In genomic region chr4:25441519-25442117, GRCh38 we compare ENCODE assay signal across 7 cellular contexts.
DNase-seq lines count a peak whose midpoint lies in the region; ATAC-seq and TF ChIP-seq lines count a peak whose summit lies in the region.

No MANE protein-coding gene starts in this region.

- H3K27me3 ChIP-seq in KMS-11 (ENCODE audit: insufficient read depth, low read depth) (no peaks in the 10 kb centered on the region), colonic mucosa (no peaks in the 10 kb centered on the region), right lobe of liver (no peaks in the 10 kb centered on the region)

- H4K20me1 ChIP-seq in KMS-11 (ENCODE audit: insufficient read depth), result no peaks in the 10 kb centered on the region
- no peaks in the 10 kb centered on the region for H4K20me1 ChIP-seq in OCI-LY7 (ENCODE audit: insufficient read depth, low read length)

- H3K9me3 ChIP-seq in OCI-LY7 (ENCODE audit: low read length) (no peaks in the 10 kb centered on the region), colonic mucosa (no peaks in the 10 kb centered on the region), right lobe of liver (no peaks in the 10 kb centered on the region)

- TF ChIP-seq CTCF in KMS-11 (conservative IDR thresholded peaks at IDR 0.05; ENCODE audit: low read depth, low read length) (peak; percentile 66), OCI-LY7 (conservative IDR thresholded peaks at IDR 0.05; ENCODE audit: low read length) (peak; percentile 82), colonic mucosa (IDR thresholded peaks at IDR 0.05) (peak; percentile 46), right lobe of liver (IDR thresholded peaks at IDR 0.05) (peak; percentile 49 to 72 (median 62))

- intact Hi-C loops in OCI-LY7 (cut with micrococcal nuclease; ENCODE audit: unreplicated experiment) (loop anchor here (2.0 to 10.0 kb wide), 3 partner anchors 243 to 493 kb away; no protein-coding TSS in a partner anchor), colonic mucosa (cut with DNase I) (no loop called here), right lobe of liver (cut with DNase I) (loop anchor here (10.0 kb wide), 1 partner anchor 323 kb away; no protein-coding TSS in a partner anchor)

- H3K27ac ChIP-seq in KMS-11 (no peak overlapping the region), OCI-LY7 (ENCODE audit: low read depth, low read length, poor library complexity, severe bottlenecking) (no peak overlapping the region), colonic mucosa (no peak overlapping the region), right lobe of liver (no peak overlapping the region)

- H3K27me3 Mint-ChIP-seq in effector memory CD8-positive, alpha-beta T cell, result no peaks in the 10 kb centered on the region

- peak; percentile 77 for DNase-seq in GM03348 (ENCODE audit: low spot score)
- DNase-seq in OCI-LY7 (ENCODE audit: low spot score), result peak; percentile 54
- peak; percentile 59 for DNase-seq in colonic mucosa
- DNase-seq in right lobe of liver, result peak in 2 of 3 donors; percentile 52 to 61
- no peak for DNase-seq in effector memory CD8-positive, alpha-beta T cell

- no peak overlapping the region for H3K9ac ChIP-seq in KMS-11
- H3K9ac ChIP-seq in colonic mucosa (ENCODE audit: low read depth in 2 of 2, low read length in 2 of 2), result no peak overlapping the region

- H3K9me2 ChIP-seq in OCI-LY7 (ENCODE audit: insufficient read depth, low read length), result no peaks in the 10 kb centered on the region

- H3K9me3 Mint-ChIP-seq in effector memory CD8-positive, alpha-beta T cell, result no peaks in the 10 kb centered on the region

- ATAC-seq in right lobe of liver (peak; percentile 77 to 85 (median 84)), HG03439 (IDR thresholded peaks at IDR 0.05; ENCODE audit: unreplicated experiment) (no peak)
- no peak for ATAC-seq in effector memory CD8-positive, alpha-beta T cell (replicated peaks)

- no peak overlapping the region for H3K4me3 ChIP-seq in KMS-11 (IDR thresholded peaks at IDR 0.05; ENCODE audit: insufficient read depth, low read depth, low read length)
- H3K4me3 ChIP-seq in OCI-LY7 (ENCODE audit: low read depth, low read length, poor library complexity, severe bottlenecking), result no peak overlapping the region
- no peak overlapping the region for H3K4me3 ChIP-seq in colonic mucosa
- H3K4me3 ChIP-seq in right lobe of liver, result no peak overlapping the region

- TF ChIP-seq POLR2A in right lobe of liver (IDR thresholded peaks at IDR 0.05), result no peak

- H3K4me1 Mint-ChIP-seq in effector memory CD8-positive, alpha-beta T cell (ENCODE audit: low read depth in 2 of 2), result no peaks in the 10 kb centered on the region

- H2AFZ ChIP-seq in KMS-11 (ENCODE audit: low read depth) (no peak overlapping the region), OCI-LY7 (ENCODE audit: low read length) (no peak overlapping the region)

- H3K4me2 ChIP-seq in KMS-11 (no peak overlapping the region), OCI-LY7 (ENCODE audit: low read length) (no peak overlapping the region)

- H3K4me3 Mint-ChIP-seq in effector memory CD8-positive, alpha-beta T cell, result no peak overlapping the region

- CTCF ChIA-PET in OCI-LY7 (lab: Charles Lee; ENCODE audit: unreplicated experiment), result no interaction called here

- H3K4me1 ChIP-seq in KMS-11 (ENCODE audit: low read depth, poor library complexity, severe bottlenecking) (no peaks in the 10 kb centered on the region), OCI-LY7 (ENCODE audit: insufficient read depth, low read length, poor library complexity, severe bottlenecking) (no peaks in the 10 kb centered on the region), colonic mucosa (no peaks in the 10 kb centered on the region), right lobe of liver (peaks cover 0 to 7% (median 0%) of the 10 kb centered on the region in 4 donors)

- no TSS peak for BruUV-seq in OCI-LY7 (replicated peaks; lab: Mats Ljungman, UMichigan)

- H3K36me3 ChIP-seq in KMS-11 (ENCODE audit: insufficient read depth), result no peaks in the 10 kb centered on the region
- H3K36me3 ChIP-seq in OCI-LY7 (ENCODE audit: insufficient read depth, low read length), result no peaks in the 10 kb centered on the region
- no peaks in the 10 kb centered on the region for H3K36me3 ChIP-seq in colonic mucosa
- no peaks in the 10 kb centered on the region for H3K36me3 ChIP-seq in right lobe of liver

- H3K79me2 ChIP-seq in KMS-11 (ENCODE audit: insufficient read depth, low read depth) (no peaks in the 10 kb centered on the region), OCI-LY7 (ENCODE audit: insufficient read depth, low read depth, low read length) (no peaks in the 10 kb centered on the region)

- no peaks in the 10 kb centered on the region for H3K36me3 Mint-ChIP-seq in effector memory CD8-positive, alpha-beta T cell (ENCODE audit: insufficient read depth)

- 29% methylated on average over 6 of the region's 6 CpGs for WGBS in right lobe of liver (ENCODE audit: insufficient coverage, low coverage, low lambda C conversion rate, missing lambda C conversion rate)

- no peak overlapping the region for H3K27ac Mint-ChIP-seq in effector memory CD8-positive, alpha-beta T cell

- POLR2A ChIA-PET in OCI-LY7 (lab: Charles Lee), result interaction anchor here (0.6 kb wide), 1 partner anchor 228 kb away, joined by 4 read pairs; no protein-coding TSS in a partner anchor

Comparison
In these comparisons a context has a peak if more than half of its experiments do, and no peak if none do; other contexts are left out.
1. DNase-seq: peak in GM03348 (single experiment), OCI-LY7 (single experiment), colonic mucosa (single experiment) and right lobe of liver (2 of 3); none in effector memory CD8-positive, alpha-beta T cell (0 of 3).
2. ATAC-seq: peak in right lobe of liver (4 of 4); none in effector memory CD8-positive, alpha-beta T cell (single experiment) and HG03439 (single experiment).
3. Peak in every context shown above with its lines, with median percentiles within 50 percentile points of each other: CTCF ChIP-seq.